Comparison of ENCODE assay signal across 1 cellular context in genomic region chr4:73222466-73223257, GRCh38.
TF ChIP-seq lines count a peak whose summit lies in the region.

No MANE protein-coding gene starts in this region.

TF ChIP-seq in K562, 482 proteins besides CTCF, POLR2A, EP300 and RAD21 (continued from another document and continues in another):
- TF ChIP-seq RBBP5 (IDR thresholded peaks at IDR 0.05; ENCODE audit: borderline replicate concordance, insufficient read depth, low read length, poor library complexity, severe bottlenecking) (no peak), SIRT6 (IDR thresholded peaks at IDR 0.05; ENCODE audit: low read depth, low read length) (no peak), HMGXB4 (CRISPR knock-in tag; IDR thresholded peaks at IDR 0.05) (no peak), KLF16 (IDR thresholded peaks at IDR 0.05) (no peak), RCOR1 (IDR thresholded peaks at IDR 0.05; ENCODE audit: borderline replicate concordance in 1 of 2, low read depth in 2 of 2, low read length in 2 of 2) (peak in 1 of 2 experiments; percentile 53; a peak in 1 of 4 replicates), ZNF699 (CRISPR knock-in tag; IDR thresholded peaks at IDR 0.05; ENCODE audit: insufficient replicate concordance) (no peak), PCBP2 (IDR thresholded peaks at IDR 0.05; ENCODE audit: low read depth, low read length, poor library complexity, severe bottlenecking) (no peak), GATA2 (CRISPR knock-in tag; IDR thresholded peaks at IDR 0.05) (peak; percentile 43; the same call in 1 of the 2 replicates), ZNF583 (CRISPR knock-in tag; IDR thresholded peaks at IDR 0.05) (no peak), EGR1 (conservative IDR thresholded peaks at IDR 0.05) (no peak), ZNF717 (CRISPR knock-in tag; IDR thresholded peaks at IDR 0.05) (no peak), RBFOX2 (IDR thresholded peaks at IDR 0.05; ENCODE audit: low read depth, low read length) (peak; percentile 68), POLR2G (IDR thresholded peaks at IDR 0.05; ENCODE audit: low read depth, low read length) (peak; percentile 61), KDM1A (IDR thresholded peaks at IDR 0.05) (no peak), NFE2L1 (tag; IDR thresholded peaks at IDR 0.05; ENCODE audit: borderline replicate concordance, low read depth) (no peak), ZNF407 (IDR thresholded peaks at IDR 0.05; ENCODE audit: low read depth) (no peak), TAF7 (tag; IDR thresholded peaks at IDR 0.05) (peak; percentile 78), SAFB (IDR thresholded peaks at IDR 0.05; ENCODE audit: borderline replicate concordance, low read depth, low read length) (no peak), BRD4 (IDR thresholded peaks at IDR 0.05) (peak; percentile 76), HDAC1 (IDR thresholded peaks at IDR 0.05) (0 out of 4 replicates have a peak, but pooled peaks of 1 of the 2 experiments have one; percentile 58), PML (IDR thresholded peaks at IDR 0.05; ENCODE audit: low read length) (peak; percentile 86), MEIS2 (IDR thresholded peaks at IDR 0.05; ENCODE audit: partially characterized antibody) (peak; percentile 29), NFXL1 (CRISPR knock-in tag; IDR thresholded peaks at IDR 0.05) (0 out of 2 replicates have a peak, but pooled peaks have one; percentile 13), EWSR1 (IDR thresholded peaks at IDR 0.05; ENCODE audit: borderline replicate concordance, low read depth, partially characterized antibody) (no peak), CC2D1A (IDR thresholded peaks at IDR 0.05) (peak; percentile 67), KLF10 (CRISPR knock-in tag; IDR thresholded peaks at IDR 0.05) (no peak), ZBTB49 (CRISPR knock-in tag; IDR thresholded peaks at IDR 0.05; ENCODE audit: borderline replicate concordance) (no peak), CBX3 (IDR thresholded peaks at IDR 0.05; ENCODE audit: borderline replicate concordance in 1 of 2, low read length in 2 of 2) (peak in 1 of 2 experiments; percentile 78; a peak in 1 of 3 replicates), ZFP36 (IDR thresholded peaks at IDR 0.05; ENCODE audit: low read depth, low read length, partially characterized antibody) (no peak), NBN (IDR thresholded peaks at IDR 0.05; ENCODE audit: low read depth) (peak; percentile 76), ZNF57 (CRISPR knock-in tag; IDR thresholded peaks at IDR 0.05) (no peak), ADNP (tag; IDR thresholded peaks at IDR 0.05) (0 out of 2 replicates have a peak, but pooled peaks have one; percentile 25), ILF3 (IDR thresholded peaks at IDR 0.05; ENCODE audit: borderline replicate concordance) (no peak), SMARCE1 (IDR thresholded peaks at IDR 0.05) (0 out of 2 replicates have a peak, but pooled peaks have one; percentile 20), JUND (IDR thresholded peaks at IDR 0.05; ENCODE audit: borderline replicate concordance, low read depth, low read length) (peak; percentile 97), JUND (tag; IDR thresholded peaks at IDR 0.05; ENCODE audit: borderline replicate concordance, low read depth, low read length) (peak; percentile 88), PRDM10 (IDR thresholded peaks at IDR 0.05; ENCODE audit: partially characterized antibody) (peak; percentile 99), BCLAF1 (IDR thresholded peaks at IDR 0.05; ENCODE audit: borderline replicate concordance in 1 of 2, control insufficient read depth in 1 of 2, low read depth in 2 of 2, low read length in 1 of 2) (peak; percentile 38 to 87; a peak in 3 of 4 replicates), NCOA6 (IDR thresholded peaks at IDR 0.05) (0 out of 2 replicates have a peak, but pooled peaks have one; percentile 28), GABPA (tag; conservative IDR thresholded peaks at IDR 0.05; ENCODE audit: low read depth) (peak; percentile 92), POLR3A (IDR thresholded peaks at IDR 0.05; ENCODE audit: borderline replicate concordance, extremely low read depth, insufficient read depth, insufficient read length) (no peak), CREBBP (IDR thresholded peaks at IDR 0.05; ENCODE audit: low read depth, low read length) (no peak)
